Comparison of ENCODE assay signal across 33 cellular contexts in the genomic region with DNA sequence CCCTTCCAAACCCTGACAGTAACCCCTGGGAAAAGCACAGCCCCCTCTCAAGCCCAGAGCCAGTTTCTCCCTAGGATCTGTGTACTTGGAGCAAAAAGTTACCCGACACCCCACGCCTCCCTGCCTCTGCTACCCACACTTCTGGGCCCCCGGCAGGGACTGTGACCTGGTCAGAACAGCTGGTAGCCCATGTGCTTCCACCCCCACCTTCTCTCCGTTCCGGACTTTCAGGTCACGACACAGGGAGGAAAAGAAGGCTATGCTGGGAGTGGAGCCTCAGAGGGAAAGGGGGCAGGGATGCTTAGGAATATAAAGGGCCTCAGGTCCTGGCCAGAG. TPM values are rescaled to one million over a fixed set of nuclear protein-coding genes. Genes with fewer than 3 reads are reported as not detected.
"Had no signal": no experiment of that assay in that cellular context is flagged by ENCODE, and none has a peak within 500 bp of the region (broad histone marks: within the 10 kb centered on the region; RNA-seq: fewer than 3 reads in every experiment).

No MANE protein-coding gene starts in this region.

- H3K4me3 ChIP-seq: adrenal gland, breast epithelium, Peyer's patch, SJSA1 had no signal

- H3K9me3 ChIP-seq: adrenal gland, breast epithelium, Peyer's patch, SJSA1 had no signal

- ATAC-seq: activated T-cell treated with anti-CD3 and anti-CD28 coated beads, Interleukin-2, amount 50 U/mL, for 4 hours; SK-N-SH treated with all-trans-retinoic acid at 6 μM for 48 hours; T-helper 17 cell had no signal

- H3K4me1 ChIP-seq: adrenal gland had no signal

- H3K27me3 Mint-ChIP-seq: T-helper 17 cell had no signal

- H3K27ac Mint-ChIP-seq: activated B cell treated with CpG ODN at 0.5 μM for 24 hours; activated CD4-positive, alpha-beta memory T cell treated with anti-CD3 and anti-CD28 coated beads for 36 hours; activated CD4-positive, alpha-beta T cell treated with anti-CD3 and anti-CD28 coated beads, Interleukin-2, amount 10 ng/mL, durations not matched to agents 24 days and 14 days; activated naive CD8-positive, alpha-beta T cell treated with anti-CD3 and anti-CD28 coated beads, Interleukin-2, amount 10 ng/mL, durations not matched to agents 7 days and 5 days; T-helper 17 cell had no signal

- H3K36me3 ChIP-seq: adrenal gland, breast epithelium, Peyer's patch, SJSA1 had no signal

- H3K4me3 Mint-ChIP-seq: activated B cell treated with CpG ODN at 0.5 μM for 24 hours; activated CD4-positive, alpha-beta memory T cell treated with anti-CD3 and anti-CD28 coated beads for 36 hours; activated CD4-positive, alpha-beta T cell treated with anti-CD3 and anti-CD28 coated beads, Interleukin-2, amount 10 ng/mL, durations not matched to agents 24 days and 14 days; activated naive CD8-positive, alpha-beta T cell treated with anti-CD3 and anti-CD28 coated beads, Interleukin-2, amount 10 ng/mL, durations not matched to agents 7 days and 5 days; activated T-cell treated with anti-CD3 and anti-CD28 coated beads, Interleukin-2, amount 50 U/mL, for 4 hours; T-helper 17 cell had no signal

- H3K27me3 ChIP-seq: Peyer's patch had no signal

- H3K9me3 Mint-ChIP-seq: activated B cell treated with CpG ODN at 0.5 μM for 24 hours; activated CD4-positive, alpha-beta memory T cell treated with anti-CD3 and anti-CD28 coated beads for 36 hours; activated CD4-positive, alpha-beta T cell treated with anti-CD3 and anti-CD28 coated beads, Interleukin-2, amount 10 ng/mL, durations not matched to agents 24 days and 14 days; activated naive CD8-positive, alpha-beta T cell treated with anti-CD3 and anti-CD28 coated beads, Interleukin-2, amount 10 ng/mL, durations not matched to agents 7 days and 5 days; activated T-cell treated with anti-CD3 and anti-CD28 coated beads, Interleukin-2, amount 50 U/mL, for 4 hours had no signal

- DNase-seq: activated B cell treated with CpG ODN at 0.5 μM for 24 hours; activated CD4-positive, alpha-beta memory T cell treated with anti-CD3 and anti-CD28 coated beads for 36 hours; activated CD4-positive, alpha-beta T cell treated with anti-CD3 and anti-CD28 coated beads for 1 hour; activated CD4-positive, alpha-beta T cell treated with anti-CD3 and anti-CD28 coated beads, Interleukin-2, amount 10 ng/mL, durations not matched to agents 24 days and 14 days; activated CD8-positive, alpha-beta memory T cell treated with anti-CD3 and anti-CD28 coated beads for 24 hours; activated gamma-delta T cell; activated naive CD4-positive, alpha-beta T cell treated with anti-CD3 and anti-CD28 coated beads, Interleukin-2, amount 50 U/mL, for 16 hours; activated naive CD8-positive, alpha-beta T cell treated with anti-CD3 and anti-CD28 coated beads, Interleukin-2, amount 10 ng/mL, durations not matched to agents 7 days and 5 days; activated T-cell treated with anti-CD3 and anti-CD28 coated beads, Interleukin-2, amount 50 U/mL, for 4 hours; adrenal gland; anterior cingulate cortex; caudate nucleus; KG1; NCI-H1092; NCI-H1417 treated with DMSO at 0.1 percent for 48 hours; NCI-H1694; NCI-H2029; NCI-H2107; NCI-H2171 treated with DMSO at 0.1 percent for 48 hours; NCI-H526; NCI-H82; NK-92 treated with Interleukin-12 subunit alpha and Interleukin-12 subunit beta, amount 100 ng/mL, for 24 hours; Peyer's patch; Right ventricle myocardium superior; T-helper 17 cell; T-helper 9 cell had no signal

- H3K27ac ChIP-seq: adrenal gland, breast epithelium, Peyer's patch, RWPE1, SJSA1 had no signal

- H3K36me3 Mint-ChIP-seq: activated CD4-positive, alpha-beta memory T cell treated with anti-CD3 and anti-CD28 coated beads for 36 hours; activated naive CD8-positive, alpha-beta T cell treated with anti-CD3 and anti-CD28 coated beads, Interleukin-2, amount 10 ng/mL, durations not matched to agents 7 days and 5 days had no signal

RNA-seq across cellular contexts. Expression of a gene that starts 6.4 kb away (rescaled TPM):
- total RNA-seq: activated B cell treated with CpG ODN at 0.5 μM for 24 hours; activated CD4-positive, alpha-beta T cell treated with anti-CD3 and anti-CD28 coated beads, Interleukin-2, amount 10 ng/mL, durations not matched to agents 24 days and 14 days; activated naive CD8-positive, alpha-beta T cell treated with anti-CD3 and anti-CD28 coated beads, Interleukin-2, amount 10 ng/mL, durations not matched to agents 7 days and 5 days; activated T-cell treated with anti-CD3 and anti-CD28 coated beads, Interleukin-2, amount 50 U/mL, for 4 hours; adrenal gland; breast epithelium; cerebellum; MCF 10A; NCI-H460; Peyer's patch; Right ventricle myocardium superior; SJSA1; T-helper 17 cell had no signal

RNA-seq across cellular contexts. Expression of a gene that starts 17.8 kb away (rescaled TPM):
- total RNA-seq: activated B cell treated with CpG ODN at 0.5 μM for 24 hours; activated CD4-positive, alpha-beta memory T cell treated with anti-CD3 and anti-CD28 coated beads for 36 hours; activated CD4-positive, alpha-beta T cell treated with anti-CD3 and anti-CD28 coated beads, Interleukin-2, amount 10 ng/mL, durations not matched to agents 24 days and 14 days; activated naive CD8-positive, alpha-beta T cell treated with anti-CD3 and anti-CD28 coated beads, Interleukin-2, amount 10 ng/mL, durations not matched to agents 7 days and 5 days; activated T-cell treated with anti-CD3 and anti-CD28 coated beads, Interleukin-2, amount 50 U/mL, for 4 hours; cerebellum; MCF 10A; NCI-H460; Right ventricle myocardium superior; SJSA1; T-helper 17 cell had no signal

RNA-seq across cellular contexts. Expression of a gene that starts 28.6 kb away (rescaled TPM):
- total RNA-seq: activated B cell treated with CpG ODN at 0.5 μM for 24 hours, MCF 10A had no signal
